20 cellular contexts compared by ENCODE assay signal in the genomic region with DNA sequence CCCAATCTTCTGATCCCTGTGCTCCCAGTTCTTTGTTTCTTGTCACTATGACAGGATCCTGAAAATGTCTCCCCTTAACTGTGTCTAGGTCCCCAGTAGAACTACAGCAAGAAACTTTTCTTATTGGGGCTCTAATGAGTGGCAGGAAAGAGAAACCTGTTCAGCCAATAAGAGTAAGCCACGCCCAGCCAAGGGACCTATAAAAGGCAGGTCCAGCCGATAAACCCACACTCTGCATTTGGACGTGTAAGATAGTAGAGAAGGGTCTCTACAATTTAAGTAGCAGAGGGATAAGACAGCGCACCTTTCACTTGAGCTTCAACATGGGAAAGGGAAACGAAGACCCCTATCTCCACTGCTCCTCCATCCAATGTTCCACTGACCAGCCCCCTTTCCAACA.
"Had no signal": no experiment of that assay in that cellular context is flagged by ENCODE, and none has a peak within 500 bp of the region (broad histone marks: within the 10 kb centered on the region; RNA-seq: fewer than 3 reads in every experiment).

No MANE protein-coding gene starts in this region.

- H3K4me1 ChIP-seq: SJSA1 had no signal

- DNase-seq: KBM-7, MG63, NCI-H1105, NCI-H1417, NCI-H1436 treated with DMSO at 0.1 percent for 48 hours, NCI-H1694, NCI-H187 treated with DMSO at 0.1 percent for 48 hours, NCI-H2029 treated with DMSO at 0.1 percent for 48 hours, NCI-H2171 treated with DMSO at 0.1 percent for 48 hours, NCI-H2227 treated with DMSO at 0.1 percent for 48 hours, NCI-H524, NCI-H526 treated with DMSO at 0.1 percent for 48 hours, NCI-H748 treated with DMSO at 0.1 percent for 48 hours, Right ventricle myocardium superior, RPMI8226, SIG-M5 had no signal

- H3K27me3 ChIP-seq: SJSA1 had no signal

- FAIRE-seq: HTR-8/SVneo, RCC 7860 had no signal

- H3K36me3 ChIP-seq: MG63, SJSA1 had no signal

- H3K27ac ChIP-seq: HL-60, SJSA1 had no signal

- H3K9me3 ChIP-seq: MG63, SJSA1 had no signal

- H3K4me3 ChIP-seq: MG63, SJSA1 had no signal
